Comparison of ENCODE assay signal across 23 cellular contexts in the genomic region with DNA sequence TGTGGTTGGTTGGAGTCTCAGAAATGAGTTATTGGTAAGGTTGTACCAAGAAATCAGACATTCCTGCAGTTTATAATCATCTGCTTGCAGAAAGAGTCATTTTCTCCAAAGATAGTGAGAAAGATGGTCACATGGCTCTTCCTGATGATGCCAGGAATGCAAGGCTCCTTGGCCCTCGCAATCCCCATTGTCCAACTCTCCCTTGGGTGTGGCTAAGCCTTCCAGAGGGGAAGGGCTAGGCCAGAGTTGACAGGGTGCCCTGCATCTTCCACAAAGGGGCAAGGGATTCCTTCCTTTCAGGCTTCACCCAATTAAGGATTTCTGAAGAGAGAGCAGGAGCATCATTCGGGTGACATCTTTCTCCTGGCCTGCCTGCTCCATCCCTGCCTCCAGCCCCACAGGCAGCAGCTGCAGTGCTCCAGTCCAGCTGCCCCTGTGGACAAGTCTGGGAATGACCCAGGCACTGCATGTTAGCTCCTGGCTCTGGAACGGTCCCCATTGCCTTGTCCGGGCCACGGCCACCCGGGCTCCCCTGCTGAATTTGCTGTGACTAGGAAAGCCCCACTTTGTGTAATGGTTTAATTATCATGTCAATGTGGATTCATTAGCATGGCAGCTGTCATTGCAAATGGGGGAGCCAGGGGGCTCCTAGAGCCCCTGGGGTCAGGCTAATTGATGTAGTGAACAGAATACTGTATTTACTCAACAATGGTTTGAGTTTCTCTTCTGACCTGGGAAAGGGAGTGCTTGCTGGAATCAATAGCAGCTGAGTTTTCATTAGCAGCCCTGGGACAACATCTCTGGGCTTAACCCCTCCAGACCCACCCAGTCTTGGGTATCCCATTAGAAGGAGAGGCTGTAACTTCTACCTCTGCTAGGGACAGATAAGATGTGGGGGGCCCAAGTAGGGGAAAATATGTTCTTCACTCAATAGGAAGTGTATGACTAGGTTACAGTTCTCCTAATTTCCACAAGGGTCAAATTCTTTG.
DNase-seq lines count a peak whose midpoint lies in the region; ATAC-seq and TF ChIP-seq lines count a peak whose summit lies in the region.
"Had no signal": no experiment of that assay in that cellular context is flagged by ENCODE, and none has a peak within 500 bp of the region (broad histone marks: within the 10 kb centered on the region; RNA-seq: fewer than 3 reads in every experiment).

No MANE protein-coding gene starts in this region.

- intact Hi-C loops in left lung (cut with DNase I) = no loop called here

- H3K4me1 ChIP-seq in BE2C = peaks cover 21% of the 10 kb centered on the region
- peaks cover 19% of the 10 kb centered on the region; the same call in 1 of the 2 replicates for H3K4me1 ChIP-seq in iPS-20b (ENCODE audit: insufficient read depth, low read length)
- no peaks in the 10 kb centered on the region for H3K4me1 ChIP-seq in left lung
- H3K4me1 ChIP-seq: ascending aorta, esophagus squamous epithelium, gastrocnemius medialis, sigmoid colon, vagina had no signal

- ATAC-seq in left lung (no peak), GM18519 (IDR thresholded peaks at IDR 0.05; ENCODE audit: low FRiP score, unreplicated experiment) (no peak)
- ATAC-seq: gastrocnemius medialis; SK-N-SH treated with all-trans-retinoic acid at 6 μM for 48 hours; stimulated activated naive CD8-positive, alpha-beta T cell treated with anti-CD3 and anti-CD28 coated beads, Interleukin-15, amount 100 ng/mL, for 72 hours had no signal

- H3K27me3 ChIP-seq in BE2C (no peaks in the 10 kb centered on the region), iPS-20b (ENCODE audit: insufficient read depth, low read length) (peaks cover 21% of the 10 kb centered on the region; the same call in 1 of the 2 replicates), left lung (no peaks in the 10 kb centered on the region)
- H3K27me3 ChIP-seq: ascending aorta, cardiac muscle cell, esophagus squamous epithelium, gastrocnemius medialis, sigmoid colon, vagina had no signal

- H3K36me3 ChIP-seq in BE2C (no peaks in the 10 kb centered on the region), iPS-20b (ENCODE audit: insufficient read depth, low read depth, low read length) (no peaks in the 10 kb centered on the region), left lung (no peaks in the 10 kb centered on the region)
- H3K36me3 ChIP-seq: ascending aorta, cardiac muscle cell, esophagus squamous epithelium, gastrocnemius medialis, sigmoid colon, vagina had no signal

- no peak for TF ChIP-seq CTCF in BE2C (IDR thresholded peaks at IDR 0.05; ENCODE audit: low read depth, low read length)
- TF ChIP-seq CTCF in left lung (IDR thresholded peaks at IDR 0.05) = no peak

- H3K4me3 ChIP-seq in BE2C (ENCODE audit: low read depth, low read length) (no peak overlapping the region), iPS-20b (ENCODE audit: low read length) (peak overlapping the region; percentile 15; the same call in 1 of the 2 replicates), left lung (no peak overlapping the region)
- H3K4me3 ChIP-seq: ascending aorta, cardiac muscle cell, esophagus squamous epithelium, gastrocnemius medialis, sigmoid colon, vagina had no signal

- DNase-seq in BE2C (peak; percentile 38), NCI-H146 (lab: John Stamatoyannopoulos, UW) (peak; percentile 79), erythroblast (lab: John Stamatoyannopoulos, UW) (peak; percentile 59 to 77), NCI-H82 (lab: John Stamatoyannopoulos, UW) (no peak), left lung (no peak)
- no peak for DNase-seq in stimulated activated CD4-positive, alpha-beta T cell treated with anti-CD3 and anti-CD28 coated beads, Interleukin-4, amount 100 ng/mL, for 4 hours
- DNase-seq: activated CD4-positive, alpha-beta T cell treated with anti-CD3 and anti-CD28 coated beads for 4 hours; activated effector memory CD4-positive, alpha-beta T cell treated with Interleukin-2 at 50 U/mL for 16 hours; CD4-positive, alpha-beta memory T cell; esophagus squamous epithelium; gastrocnemius medialis; hippocampal formation; kidney glomerular epithelial cell; NCI-H774; sigmoid colon; stimulated activated naive CD8-positive, alpha-beta T cell treated with anti-CD3 and anti-CD28 coated beads, Interleukin-15, amount 100 ng/mL, for 72 hours had no signal

- H3K27ac ChIP-seq in iPS-20b (ENCODE audit: low read length) = no peak overlapping the region
- no peak overlapping the region for H3K27ac ChIP-seq in left lung
- H3K27ac ChIP-seq: ascending aorta, cardiac muscle cell, esophagus squamous epithelium, gastrocnemius medialis, RWPE1, sigmoid colon, vagina had no signal

- no peak for TF ChIP-seq POLR2A in erythroblast (IDR thresholded peaks at IDR 0.05; ENCODE audit: low read length)

- no peaks in the 10 kb centered on the region for H3K9me3 ChIP-seq in BE2C
- no peaks in the 10 kb centered on the region for H3K9me3 ChIP-seq in iPS-20b (ENCODE audit: insufficient read depth, low read depth, low read length)
- H3K9me3 ChIP-seq in left lung = no peaks in the 10 kb centered on the region
- H3K9me3 ChIP-seq: ascending aorta, esophagus squamous epithelium, gastrocnemius medialis, sigmoid colon, vagina had no signal

- no peak overlapping the region for H3K9ac ChIP-seq in iPS-20b (ENCODE audit: low read depth, low read length)

Comparison
In these comparisons a context has a peak if more than half of its experiments do, and no peak if none do; other contexts are left out.
1. DNase-seq: peak in BE2C (single experiment), NCI-H146 (single experiment) and erythroblast (2 of 2); none in NCI-H82 (single experiment), left lung (0 of 2) and stimulated activated CD4-positive, alpha-beta T cell treated with anti-CD3 and anti-CD28 coated beads, Interleukin-4, amount 100 ng/mL, for 4 hours (0 of 2).